Comparison of ENCODE assay signal across 1 cellular context in the genomic region with DNA sequence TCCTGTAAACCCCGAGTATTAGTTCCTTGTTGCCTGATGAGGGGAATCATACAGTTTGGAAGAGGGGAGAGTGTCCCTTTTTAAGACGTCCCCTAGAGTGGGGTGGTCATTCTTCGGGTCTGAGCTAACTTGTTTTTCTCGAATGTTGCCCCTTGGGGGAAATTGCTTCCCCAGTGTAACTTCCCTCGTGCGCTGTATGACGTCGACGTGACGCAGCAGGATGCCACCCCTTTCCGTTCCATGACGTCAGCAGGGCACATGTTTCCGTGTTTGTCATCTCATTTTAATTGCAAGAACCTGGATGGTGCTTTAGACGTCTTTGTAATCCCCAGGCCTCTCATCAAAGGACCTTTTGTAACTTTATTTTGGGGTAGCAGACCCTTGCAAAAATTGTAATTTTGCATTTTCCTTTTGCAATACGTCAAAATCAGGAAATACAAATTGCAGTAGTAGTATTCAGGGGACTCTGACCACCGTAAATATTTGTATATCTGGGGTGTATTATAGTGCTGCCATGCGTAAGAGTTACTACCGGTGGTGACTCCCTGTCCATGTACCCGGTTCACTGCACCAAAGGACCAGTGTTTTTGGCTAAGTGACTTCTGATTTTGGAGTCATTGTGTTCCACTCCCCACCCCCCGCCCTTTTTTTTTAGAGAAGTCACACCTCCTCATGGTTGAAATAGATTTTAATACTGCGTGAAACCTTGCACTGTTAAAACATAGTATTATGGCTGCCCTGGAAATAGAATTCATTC.
TF ChIP-seq lines count a peak whose summit lies in the region.

No MANE protein-coding gene starts in this region.

TF ChIP-seq in K562, 482 proteins besides CTCF, POLR2A, EP300 and RAD21 (continued from another document and continues in another):
- TF ChIP-seq, protein P1, sequence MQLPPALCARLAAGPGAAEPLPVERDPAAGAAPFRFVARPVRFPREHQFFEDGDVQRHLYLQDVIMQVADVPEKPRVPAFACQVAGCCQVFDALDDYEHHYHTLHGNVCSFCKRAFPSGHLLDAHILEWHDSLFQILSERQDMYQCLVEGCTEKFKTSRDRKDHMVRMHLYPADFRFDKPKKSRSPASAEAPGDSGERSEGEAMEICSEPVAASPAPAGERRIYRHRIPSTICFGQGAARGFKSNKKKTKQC (CRISPR knock-in tag; IDR thresholded peaks at IDR 0.05): 0 out of 2 replicates have a peak, but pooled peaks have one; percentile 34
- TF ChIP-seq FOXP1 (CRISPR knock-in tag; IDR thresholded peaks at IDR 0.05) (no peak; the same call in 1 of the 2 replicates), RBM25 (IDR thresholded peaks at IDR 0.05; ENCODE audit: low read depth, low read length, severe bottlenecking) (no peak), ARNT (IDR thresholded peaks at IDR 0.05) (peak; percentile 73 to 83; a peak in 2 of 4 replicates), SIN3B (IDR thresholded peaks at IDR 0.05; ENCODE audit: low read depth) (no peak), SMARCB1 (IDR thresholded peaks at IDR 0.05; ENCODE audit: insufficient read length, low read depth) (no peak), ZNF76 (CRISPR knock-in tag; IDR thresholded peaks at IDR 0.05; ENCODE audit: borderline replicate concordance) (no peak), SMAD4 (CRISPR knock-in tag; conservative IDR thresholded peaks at IDR 0.05) (peak; percentile 10; the same call in 1 of the 2 replicates), RBM39 (optimal IDR thresholded peaks at IDR 0.05; ENCODE audit: low read depth, low read length) (no peak), BCL6 (CRISPR knock-in tag; IDR thresholded peaks at IDR 0.05) (no peak), GATA2 (CRISPR knock-in tag; IDR thresholded peaks at IDR 0.05) (no peak), HDAC1 (IDR thresholded peaks at IDR 0.05) (no peak), RUNX1 (IDR thresholded peaks at IDR 0.05; ENCODE audit: low read depth) (no peak), BACH1 (tag; IDR thresholded peaks at IDR 0.05) (peak; percentile 17; the same call in 1 of the 2 replicates), FOXM1 (IDR thresholded peaks at IDR 0.05; ENCODE audit: low read depth) (peak; percentile 19; the same call in 1 of the 2 replicates), FOXM1 (CRISPR knock-in tag; IDR thresholded peaks at IDR 0.05; ENCODE audit: low read depth) (no peak), NFYB (IDR thresholded peaks at IDR 0.05; ENCODE audit: extremely low read depth, insufficient read length) (no peak), SNRNP70 (optimal IDR thresholded peaks at IDR 0.05; ENCODE audit: low read depth, low read length) (no peak), SMAD2 (IDR thresholded peaks at IDR 0.05; ENCODE audit: low read depth, low read length) (no peak), ZNF589 (CRISPR knock-in tag; IDR thresholded peaks at IDR 0.05; ENCODE audit: low read depth) (no peak), LEF1 (IDR thresholded peaks at IDR 0.05) (peak; percentile 62; the same call in 1 of the 2 replicates), HMG20B (CRISPR knock-in tag; IDR thresholded peaks at IDR 0.05) (no peak)
- TF ChIP-seq, protein P2, sequence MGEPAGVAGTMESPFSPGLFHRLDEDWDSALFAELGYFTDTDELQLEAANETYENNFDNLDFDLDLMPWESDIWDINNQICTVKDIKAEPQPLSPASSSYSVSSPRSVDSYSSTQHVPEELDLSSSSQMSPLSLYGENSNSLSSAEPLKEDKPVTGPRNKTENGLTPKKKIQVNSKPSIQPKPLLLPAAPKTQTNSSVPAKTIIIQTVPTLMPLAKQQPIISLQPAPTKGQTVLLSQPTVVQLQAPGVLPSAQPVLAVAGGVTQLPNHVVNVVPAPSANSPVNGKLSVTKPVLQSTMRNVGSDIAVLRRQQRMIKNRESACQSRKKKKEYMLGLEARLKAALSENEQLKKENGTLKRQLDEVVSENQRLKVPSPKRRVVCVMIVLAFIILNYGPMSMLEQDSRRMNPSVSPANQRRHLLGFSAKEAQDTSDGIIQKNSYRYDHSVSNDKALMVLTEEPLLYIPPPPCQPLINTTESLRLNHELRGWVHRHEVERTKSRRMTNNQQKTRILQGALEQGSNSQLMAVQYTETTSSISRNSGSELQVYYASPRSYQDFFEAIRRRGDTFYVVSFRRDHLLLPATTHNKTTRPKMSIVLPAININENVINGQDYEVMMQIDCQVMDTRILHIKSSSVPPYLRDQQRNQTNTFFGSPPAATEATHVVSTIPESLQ (CRISPR knock-in tag; IDR thresholded peaks at IDR 0.05): 0 out of 2 replicates have a peak, but pooled peaks have one; percentile 79
- TF ChIP-seq, protein P3, sequence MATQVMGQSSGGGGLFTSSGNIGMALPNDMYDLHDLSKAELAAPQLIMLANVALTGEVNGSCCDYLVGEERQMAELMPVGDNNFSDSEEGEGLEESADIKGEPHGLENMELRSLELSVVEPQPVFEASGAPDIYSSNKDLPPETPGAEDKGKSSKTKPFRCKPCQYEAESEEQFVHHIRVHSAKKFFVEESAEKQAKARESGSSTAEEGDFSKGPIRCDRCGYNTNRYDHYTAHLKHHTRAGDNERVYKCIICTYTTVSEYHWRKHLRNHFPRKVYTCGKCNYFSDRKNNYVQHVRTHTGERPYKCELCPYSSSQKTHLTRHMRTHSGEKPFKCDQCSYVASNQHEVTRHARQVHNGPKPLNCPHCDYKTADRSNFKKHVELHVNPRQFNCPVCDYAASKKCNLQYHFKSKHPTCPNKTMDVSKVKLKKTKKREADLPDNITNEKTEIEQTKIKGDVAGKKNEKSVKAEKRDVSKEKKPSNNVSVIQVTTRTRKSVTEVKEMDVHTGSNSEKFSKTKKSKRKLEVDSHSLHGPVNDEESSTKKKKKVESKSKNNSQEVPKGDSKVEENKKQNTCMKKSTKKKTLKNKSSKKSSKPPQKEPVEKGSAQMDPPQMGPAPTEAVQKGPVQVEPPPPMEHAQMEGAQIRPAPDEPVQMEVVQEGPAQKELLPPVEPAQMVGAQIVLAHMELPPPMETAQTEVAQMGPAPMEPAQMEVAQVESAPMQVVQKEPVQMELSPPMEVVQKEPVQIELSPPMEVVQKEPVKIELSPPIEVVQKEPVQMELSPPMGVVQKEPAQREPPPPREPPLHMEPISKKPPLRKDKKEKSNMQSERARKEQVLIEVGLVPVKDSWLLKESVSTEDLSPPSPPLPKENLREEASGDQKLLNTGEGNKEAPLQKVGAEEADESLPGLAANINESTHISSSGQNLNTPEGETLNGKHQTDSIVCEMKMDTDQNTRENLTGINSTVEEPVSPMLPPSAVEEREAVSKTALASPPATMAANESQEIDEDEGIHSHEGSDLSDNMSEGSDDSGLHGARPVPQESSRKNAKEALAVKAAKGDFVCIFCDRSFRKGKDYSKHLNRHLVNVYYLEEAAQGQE (CRISPR knock-in tag; IDR thresholded peaks at IDR 0.05; ENCODE audit: low read depth): no peak
- TF ChIP-seq, protein P4, sequence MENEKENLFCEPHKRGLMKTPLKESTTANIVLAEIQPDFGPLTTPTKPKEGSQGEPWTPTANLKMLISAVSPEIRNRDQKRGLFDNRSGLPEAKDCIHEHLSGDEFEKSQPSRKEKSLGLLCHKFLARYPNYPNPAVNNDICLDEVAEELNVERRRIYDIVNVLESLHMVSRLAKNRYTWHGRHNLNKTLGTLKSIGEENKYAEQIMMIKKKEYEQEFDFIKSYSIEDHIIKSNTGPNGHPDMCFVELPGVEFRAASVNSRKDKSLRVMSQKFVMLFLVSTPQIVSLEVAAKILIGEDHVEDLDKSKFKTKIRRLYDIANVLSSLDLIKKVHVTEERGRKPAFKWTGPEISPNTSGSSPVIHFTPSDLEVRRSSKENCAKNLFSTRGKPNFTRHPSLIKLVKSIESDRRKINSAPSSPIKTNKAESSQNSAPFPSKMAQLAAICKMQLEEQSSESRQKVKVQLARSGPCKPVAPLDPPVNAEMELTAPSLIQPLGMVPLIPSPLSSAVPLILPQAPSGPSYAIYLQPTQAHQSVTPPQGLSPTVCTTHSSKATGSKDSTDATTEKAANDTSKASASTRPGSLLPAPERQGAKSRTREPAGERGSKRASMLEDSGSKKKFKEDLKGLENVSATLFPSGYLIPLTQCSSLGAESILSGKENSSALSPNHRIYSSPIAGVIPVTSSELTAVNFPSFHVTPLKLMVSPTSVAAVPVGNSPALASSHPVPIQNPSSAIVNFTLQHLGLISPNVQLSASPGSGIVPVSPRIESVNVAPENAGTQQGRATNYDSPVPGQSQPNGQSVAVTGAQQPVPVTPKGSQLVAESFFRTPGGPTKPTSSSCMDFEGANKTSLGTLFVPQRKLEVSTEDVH (IDR thresholded peaks at IDR 0.05; ENCODE audit: low read depth, partially characterized antibody): peak; percentile 90
- TF ChIP-seq, protein P5, sequence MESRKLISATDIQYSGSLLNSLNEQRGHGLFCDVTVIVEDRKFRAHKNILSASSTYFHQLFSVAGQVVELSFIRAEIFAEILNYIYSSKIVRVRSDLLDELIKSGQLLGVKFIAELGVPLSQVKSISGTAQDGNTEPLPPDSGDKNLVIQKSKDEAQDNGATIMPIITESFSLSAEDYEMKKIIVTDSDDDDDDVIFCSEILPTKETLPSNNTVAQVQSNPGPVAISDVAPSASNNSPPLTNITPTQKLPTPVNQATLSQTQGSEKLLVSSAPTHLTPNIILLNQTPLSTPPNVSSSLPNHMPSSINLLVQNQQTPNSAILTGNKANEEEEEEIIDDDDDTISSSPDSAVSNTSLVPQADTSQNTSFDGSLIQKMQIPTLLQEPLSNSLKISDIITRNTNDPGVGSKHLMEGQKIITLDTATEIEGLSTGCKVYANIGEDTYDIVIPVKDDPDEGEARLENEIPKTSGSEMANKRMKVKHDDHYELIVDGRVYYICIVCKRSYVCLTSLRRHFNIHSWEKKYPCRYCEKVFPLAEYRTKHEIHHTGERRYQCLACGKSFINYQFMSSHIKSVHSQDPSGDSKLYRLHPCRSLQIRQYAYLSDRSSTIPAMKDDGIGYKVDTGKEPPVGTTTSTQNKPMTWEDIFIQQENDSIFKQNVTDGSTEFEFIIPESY (CRISPR knock-in tag; IDR thresholded peaks at IDR 0.05): no peak
- TF ChIP-seq, protein P6, sequence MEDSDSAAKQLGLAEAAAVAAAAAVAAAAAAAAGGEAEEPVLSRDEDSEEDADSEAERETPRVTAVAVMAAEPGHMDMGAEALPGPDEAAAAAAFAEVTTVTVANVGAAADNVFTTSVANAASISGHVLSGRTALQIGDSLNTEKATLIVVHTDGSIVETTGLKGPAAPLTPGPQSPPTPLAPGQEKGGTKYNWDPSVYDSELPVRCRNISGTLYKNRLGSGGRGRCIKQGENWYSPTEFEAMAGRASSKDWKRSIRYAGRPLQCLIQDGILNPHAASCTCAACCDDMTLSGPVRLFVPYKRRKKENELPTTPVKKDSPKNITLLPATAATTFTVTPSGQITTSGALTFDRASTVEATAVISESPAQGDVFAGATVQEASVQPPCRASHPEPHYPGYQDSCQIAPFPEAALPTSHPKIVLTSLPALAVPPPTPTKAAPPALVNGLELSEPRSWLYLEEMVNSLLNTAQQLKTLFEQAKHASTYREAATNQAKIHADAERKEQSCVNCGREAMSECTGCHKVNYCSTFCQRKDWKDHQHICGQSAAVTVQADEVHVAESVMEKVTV (CRISPR knock-in tag; IDR thresholded peaks at IDR 0.05): no peak
- TF ChIP-seq, protein P7, sequence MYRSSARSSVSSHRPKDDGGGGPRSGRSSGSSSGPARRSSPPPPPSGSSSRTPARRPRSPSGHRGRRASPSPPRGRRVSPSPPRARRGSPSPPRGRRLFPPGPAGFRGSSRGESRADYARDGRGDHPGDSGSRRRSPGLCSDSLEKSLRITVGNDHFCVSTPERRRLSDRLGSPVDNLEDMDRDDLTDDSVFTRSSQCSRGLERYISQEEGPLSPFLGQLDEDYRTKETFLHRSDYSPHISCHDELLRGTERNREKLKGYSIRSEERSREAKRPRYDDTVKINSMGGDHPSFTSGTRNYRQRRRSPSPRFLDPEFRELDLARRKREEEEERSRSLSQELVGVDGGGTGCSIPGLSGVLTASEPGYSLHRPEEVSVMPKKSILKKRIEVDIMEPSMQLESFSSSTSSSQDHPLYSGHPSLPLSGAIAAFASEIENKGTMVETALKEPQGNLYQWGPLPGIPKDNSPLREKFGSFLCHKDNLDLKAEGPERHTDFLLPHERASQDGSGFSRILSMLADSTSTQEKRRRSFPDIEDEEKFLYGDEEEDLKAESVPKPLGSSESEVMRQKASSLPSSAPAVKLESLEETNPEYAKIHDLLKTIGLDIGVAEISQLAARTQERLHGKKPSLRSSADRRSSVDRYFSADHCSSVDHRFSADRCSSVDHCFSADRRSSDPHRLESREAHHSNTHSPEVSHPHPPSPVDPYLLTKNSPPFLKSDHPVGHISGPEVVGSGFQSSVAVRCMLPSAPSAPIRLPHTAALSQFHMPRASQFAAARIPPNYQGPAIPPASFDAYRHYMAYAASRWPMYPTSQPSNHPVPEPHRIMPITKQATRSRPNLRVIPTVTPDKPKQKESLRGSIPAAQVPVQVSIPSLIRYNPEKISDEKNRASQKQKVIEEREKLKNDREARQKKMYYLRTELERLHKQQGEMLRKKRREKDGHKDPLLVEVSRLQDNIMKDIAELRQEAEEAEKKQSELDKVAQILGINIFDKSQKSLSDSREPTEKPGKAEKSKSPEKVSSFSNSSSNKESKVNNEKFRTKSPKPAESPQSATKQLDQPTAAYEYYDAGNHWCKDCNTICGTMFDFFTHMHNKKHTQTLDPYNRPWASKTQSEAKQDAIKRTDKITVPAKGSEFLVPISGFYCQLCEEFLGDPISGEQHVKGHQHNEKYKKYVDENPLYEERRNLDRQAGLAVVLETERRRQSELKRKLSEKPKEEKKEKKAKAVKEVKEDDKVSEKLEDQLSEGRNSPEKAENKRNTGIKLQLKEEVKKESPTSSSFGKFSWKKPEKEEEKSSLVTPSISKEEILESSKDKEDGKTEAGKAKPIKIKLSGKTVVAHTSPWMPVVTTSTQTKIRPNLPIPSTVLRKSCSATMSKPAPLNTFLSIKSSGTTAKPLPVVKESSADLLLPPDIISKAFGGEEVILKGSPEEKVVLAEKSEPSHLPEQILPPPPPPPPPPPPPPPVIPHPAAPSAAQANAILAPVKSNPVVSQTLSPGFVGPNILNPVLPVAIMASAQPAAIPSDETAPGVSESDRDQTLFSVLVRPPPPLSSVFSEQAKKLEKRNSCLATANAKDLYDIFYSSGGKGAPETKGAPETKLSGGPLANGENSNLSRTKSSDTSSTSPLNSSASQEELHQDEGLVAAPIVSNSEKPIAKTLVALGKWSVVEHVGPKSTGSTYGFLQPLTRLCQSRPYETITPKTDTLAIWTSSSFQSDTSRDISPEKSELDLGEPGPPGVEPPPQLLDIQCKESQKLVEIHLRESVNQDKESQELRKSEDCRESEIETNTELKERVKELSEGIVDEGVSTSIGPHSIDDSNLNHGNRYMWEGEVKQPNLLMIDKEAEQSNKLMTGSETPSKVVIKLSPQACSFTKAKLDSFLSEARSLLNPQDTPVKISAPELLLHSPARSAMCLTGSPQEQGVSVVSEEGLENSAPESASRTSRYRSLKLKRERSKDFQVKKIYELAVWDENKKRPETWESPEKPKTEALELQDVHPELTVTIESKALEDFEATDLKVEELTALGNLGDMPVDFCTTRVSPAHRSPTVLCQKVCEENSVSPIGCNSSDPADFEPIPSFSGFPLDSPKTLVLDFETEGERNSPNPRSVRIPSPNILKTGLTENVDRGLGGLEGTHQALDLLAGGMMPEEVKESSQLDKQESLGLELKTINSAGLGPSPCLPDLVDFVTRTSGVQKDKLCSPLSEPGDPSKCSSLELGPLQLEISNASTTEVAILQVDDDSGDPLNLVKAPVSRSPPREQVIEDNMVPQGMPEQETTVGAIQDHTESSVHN (IDR thresholded peaks at IDR 0.05; ENCODE audit: borderline replicate concordance in 1 of 2, low read depth in 1 of 2): peak in 1 of 2 experiments; percentile 24; a peak in 1 of 4 replicates
- TF ChIP-seq, protein P8, sequence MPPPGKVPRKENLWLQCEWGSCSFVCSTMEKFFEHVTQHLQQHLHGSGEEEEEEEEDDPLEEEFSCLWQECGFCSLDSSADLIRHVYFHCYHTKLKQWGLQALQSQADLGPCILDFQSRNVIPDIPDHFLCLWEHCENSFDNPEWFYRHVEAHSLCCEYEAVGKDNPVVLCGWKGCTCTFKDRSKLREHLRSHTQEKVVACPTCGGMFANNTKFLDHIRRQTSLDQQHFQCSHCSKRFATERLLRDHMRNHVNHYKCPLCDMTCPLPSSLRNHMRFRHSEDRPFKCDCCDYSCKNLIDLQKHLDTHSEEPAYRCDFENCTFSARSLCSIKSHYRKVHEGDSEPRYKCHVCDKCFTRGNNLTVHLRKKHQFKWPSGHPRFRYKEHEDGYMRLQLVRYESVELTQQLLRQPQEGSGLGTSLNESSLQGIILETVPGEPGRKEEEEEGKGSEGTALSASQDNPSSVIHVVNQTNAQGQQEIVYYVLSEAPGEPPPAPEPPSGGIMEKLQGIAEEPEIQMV (tag; conservative IDR thresholded peaks at IDR 0.05; ENCODE audit: low read depth): no peak
